ENCODE assay signal across 16 cellular contexts in genomic region chr2:113077921-113078320, GRCh38. TPM values are rescaled to one million over a fixed set of nuclear protein-coding genes. Genes with fewer than 3 reads are reported as not detected.
DNase-seq lines count a peak whose midpoint lies in the region; ATAC-seq, FAIRE-seq and TF ChIP-seq lines count a peak whose summit lies in the region.
"Had no signal": no experiment of that assay in that cellular context is flagged by ENCODE, and none has a peak within 500 bp of the region (broad histone marks: within the 10 kb centered on the region; RNA-seq: fewer than 3 reads in every experiment).

No MANE protein-coding gene starts in this region.

- H3K9me3 ChIP-seq in left lung (no peaks in the 10 kb centered on the region), upper lobe of left lung (no peaks in the 10 kb centered on the region)
- H3K9me3 ChIP-seq: BLaER1 treated with 17β-estradiol and CSF1 and Interleukin-3, amounts not matched to agents 10 nM and 100 nM; pancreas; SK-N-SH had no signal

- H3K36me3 ChIP-seq in left lung (no peaks in the 10 kb centered on the region), upper lobe of left lung (no peaks in the 10 kb centered on the region)
- H3K36me3 ChIP-seq: BLaER1 treated with 17β-estradiol and CSF1 and Interleukin-3, amounts not matched to agents 10 nM and 100 nM; pancreas had no signal

- peak; percentile 15 for FAIRE-seq in H54 (lab: Jason Lieb, UNC)
- FAIRE-seq: pancreas had no signal

- H3K36me3 Mint-ChIP-seq in activated T-helper 17 cell treated with anti-CD3 and anti-CD28 coated beads, Interleukin-2, amount 50 U/mL, for 72 hours (ENCODE audit: low read depth): no peaks in the 10 kb centered on the region
- H3K36me3 Mint-ChIP-seq: brain, WTC11 had no signal

- TF ChIP-seq POLR2A in H54 (IDR thresholded peaks at IDR 0.05; ENCODE audit: low read depth, low read length) (no peak), upper lobe of left lung (IDR thresholded peaks at IDR 0.05) (no peak)

- H3K4me1 Mint-ChIP-seq in activated T-helper 17 cell treated with anti-CD3 and anti-CD28 coated beads, Interleukin-2, amount 50 U/mL, for 72 hours: no peaks in the 10 kb centered on the region
- H3K4me1 Mint-ChIP-seq: brain had no signal

- TF ChIP-seq CTCF in left lung (IDR thresholded peaks at IDR 0.05) (no peak), upper lobe of left lung (IDR thresholded peaks at IDR 0.05) (no peak)

- no peak for ATAC-seq in activated T-helper 17 cell treated with anti-CD3 and anti-CD28 coated beads, Interleukin-2, amount 50 U/mL, for 72 hours (replicated peaks)
- ATAC-seq in left lung: peak; percentile 43
- no peak for ATAC-seq in upper lobe of left lung (ENCODE audit: low FRiP score in 2 of 2)
- ATAC-seq: WTC11 had no signal

- intact Hi-C loops in left lung (cut with DNase I): no loop called here

- peak overlapping the region; percentile 14 for H3K27ac Mint-ChIP-seq in activated T-helper 17 cell treated with anti-CD3 and anti-CD28 coated beads, Interleukin-2, amount 50 U/mL, for 72 hours
- H3K27ac Mint-ChIP-seq: activated naive CD4-positive, alpha-beta T cell treated with anti-CD3 and anti-CD28 coated beads for 36 hours; brain; WTC11 had no signal

- no peaks in the 10 kb centered on the region for H3K4me1 ChIP-seq in left lung
- peaks cover 0 to 8% (median 6%) of the 10 kb centered on the region in 4 donors for H3K4me1 ChIP-seq in upper lobe of left lung
- H3K4me1 ChIP-seq: pancreas had no signal

- peaks cover 3% of the 10 kb centered on the region for H3K27me3 Mint-ChIP-seq in activated T-helper 17 cell treated with anti-CD3 and anti-CD28 coated beads, Interleukin-2, amount 50 U/mL, for 72 hours

- no peak overlapping the region for H3K4me3 ChIP-seq in left lung
- H3K4me3 ChIP-seq in upper lobe of left lung: no peak overlapping the region
- H3K4me3 ChIP-seq: BLaER1 treated with 17β-estradiol and CSF1 and Interleukin-3, amounts not matched to agents 10 nM and 100 nM; pancreas had no signal

- no peak for TF ChIP-seq EP300 in upper lobe of left lung (IDR thresholded peaks at IDR 0.05)

- 80 to 85% methylated on average over 1 of the region's 1 CpG for WGBS in upper lobe of left lung, 2 donors

- H3K9me3 Mint-ChIP-seq in activated T-helper 17 cell treated with anti-CD3 and anti-CD28 coated beads, Interleukin-2, amount 50 U/mL, for 72 hours: no peaks in the 10 kb centered on the region
- H3K9me3 Mint-ChIP-seq: activated naive CD4-positive, alpha-beta T cell treated with anti-CD3 and anti-CD28 coated beads for 36 hours; WTC11 had no signal

- H3K4me3 Mint-ChIP-seq in activated T-helper 17 cell treated with anti-CD3 and anti-CD28 coated beads, Interleukin-2, amount 50 U/mL, for 72 hours: no peak overlapping the region
- H3K4me3 Mint-ChIP-seq: activated naive CD4-positive, alpha-beta T cell treated with anti-CD3 and anti-CD28 coated beads for 36 hours; brain; WTC11 had no signal

- DNase-seq in H54 (ENCODE audit: insufficient read length, low spot score): peak; percentile 61
- no peak for DNase-seq in left lung
- no peak for DNase-seq in upper lobe of left lung
- DNase-seq in stimulated activated CD8-positive, alpha-beta memory T cell treated with anti-CD3 and anti-CD28 coated beads, Interleukin-4, amount 100 ng/mL, for 48 hours: no peak
- no peak for DNase-seq in DMS153 (lab: John Stamatoyannopoulos, UW)
- no peak for DNase-seq in AG08396 (ENCODE audit: low spot score)
- DNase-seq in activated CD8-positive, alpha-beta memory T cell treated with anti-CD3 and anti-CD28 coated beads, Interleukin-2, amount 50 U/mL, for 48 hours: no peak
- DNase-seq: activated naive CD4-positive, alpha-beta T cell treated with anti-CD3 and anti-CD28 coated beads for 36 hours; effector CD4-positive, alpha-beta T cell; pancreas; SK-N-SH had no signal

- peak overlapping the region; percentile 37 to 70 for H3K27ac ChIP-seq in left lung
- peak overlapping the region; percentile 34 to 76 (median 56) for H3K27ac ChIP-seq in upper lobe of left lung
- H3K27ac ChIP-seq: BLaER1 treated with 17β-estradiol and CSF1 and Interleukin-3, amounts not matched to agents 10 nM and 100 nM had no signal

- H3K27me3 ChIP-seq in left lung (peaks cover 0 to 5% of the 10 kb centered on the region in 2 donors), upper lobe of left lung (no peaks in the 10 kb centered on the region)
- H3K27me3 ChIP-seq: BLaER1 treated with 17β-estradiol and CSF1 and Interleukin-3, amounts not matched to agents 10 nM and 100 nM; pancreas had no signal

RNA-seq across cellular contexts. Expression of gene IL1F10, which starts 10.2 kb away (rescaled TPM):
- total RNA-seq in activated T-helper 17 cell treated with anti-CD3 and anti-CD28 coated beads, Interleukin-2, amount 50 U/mL, for 72 hours: not detected
- total RNA-seq in left lung (not detected), upper lobe of left lung (not detected)
- total RNA-seq: activated naive CD4-positive, alpha-beta T cell treated with anti-CD3 and anti-CD28 coated beads for 36 hours; fibroblast of villous mesenchyme; pancreas; WTC11 had no signal

RNA-seq across cellular contexts. Expression of gene IL36RN, which starts 18.9 kb away (rescaled TPM):
- total RNA-seq in activated T-helper 17 cell treated with anti-CD3 and anti-CD28 coated beads, Interleukin-2, amount 50 U/mL, for 72 hours: not detected
- total RNA-seq in left lung: not detected
- not detected for total RNA-seq in upper lobe of left lung
- total RNA-seq: activated naive CD4-positive, alpha-beta T cell treated with anti-CD3 and anti-CD28 coated beads for 36 hours; fibroblast of villous mesenchyme; pancreas; WTC11 had no signal

RNA-seq across cellular contexts. Expression of gene IL36B, which starts 25.3 kb away (rescaled TPM):
- total RNA-seq in activated T-helper 17 cell treated with anti-CD3 and anti-CD28 coated beads, Interleukin-2, amount 50 U/mL, for 72 hours: not detected
- total RNA-seq in left lung: not detected
- total RNA-seq in upper lobe of left lung: not detected
- total RNA-seq: activated naive CD4-positive, alpha-beta T cell treated with anti-CD3 and anti-CD28 coated beads for 36 hours; fibroblast of villous mesenchyme; pancreas; WTC11 had no signal

RNA-seq across cellular contexts. Expression of gene IL1RN, which starts 49.5 kb away (rescaled TPM):
- 10 to 100 TPM; 12.8 to 32.8 TPM for total RNA-seq in activated T-helper 17 cell treated with anti-CD3 and anti-CD28 coated beads, Interleukin-2, amount 50 U/mL, for 72 hours
- total RNA-seq in left lung: 10 to 100 TPM; 28.6 to 67.1 TPM
- total RNA-seq in upper lobe of left lung: 10 to 100 TPM in 3 of 6 donors, 1 to 10 TPM in 3; 2.0 to 40.6 (median 7.9) TPM
- total RNA-seq: fibroblast of villous mesenchyme, WTC11 had no signal
